In genomic region chr6:101199441-101199840, GRCh38 we compare ENCODE assay signal across 22 cellular contexts.
DNase-seq lines count a peak whose midpoint lies in the region; ATAC-seq and TF ChIP-seq lines count a peak whose summit lies in the region.
"Had no signal": no experiment of that assay in that cellular context is flagged by ENCODE, and none has a peak within 500 bp of the region (broad histone marks: within the 10 kb centered on the region; RNA-seq: fewer than 3 reads in every experiment).

No MANE protein-coding gene starts in this region.

- H4K20me1 ChIP-seq in osteoblast (ENCODE audit: insufficient read depth, low read length) = no peaks in the 10 kb centered on the region
- H4K20me1 ChIP-seq: BLaER1 treated with 17β-estradiol and CSF1 and Interleukin-3, amounts not matched to agents 10 nM and 100 nM had no signal

- no peaks in the 10 kb centered on the region for H3K36me3 ChIP-seq in mucosa of descending colon (ENCODE audit: low read depth)
- no peaks in the 10 kb centered on the region for H3K36me3 ChIP-seq in osteoblast (ENCODE audit: insufficient read depth, low read length)
- H3K36me3 ChIP-seq: BLaER1 treated with 17β-estradiol and CSF1 and Interleukin-3, amounts not matched to agents 10 nM and 100 nM had no signal

- H2AFZ ChIP-seq in osteoblast (ENCODE audit: low read length) = no peak overlapping the region

- H3K27me3 ChIP-seq in osteoblast (ENCODE audit: insufficient read depth, low read length) = no peaks in the 10 kb centered on the region
- H3K27me3 ChIP-seq: BLaER1 treated with 17β-estradiol and CSF1 and Interleukin-3, amounts not matched to agents 10 nM and 100 nM had no signal

- H3K27ac Mint-ChIP-seq in CD14-positive monocyte = no peak overlapping the region
- H3K27ac Mint-ChIP-seq: B cell; CD4-positive, alpha-beta memory T cell; CD4-positive, CD25-positive, alpha-beta regulatory T cell; CD8-positive, alpha-beta memory T cell had no signal

- no peak for TF ChIP-seq CTCF in mucosa of descending colon (IDR thresholded peaks at IDR 0.05)
- no peak for TF ChIP-seq CTCF in CD14-positive monocyte (IDR thresholded peaks at IDR 0.05)
- no peak for TF ChIP-seq CTCF in osteoblast (IDR thresholded peaks at IDR 0.05; ENCODE audit: extremely low read depth, low read depth, low read length)

- peaks cover 0 to 2% (median 0%) of the 10 kb centered on the region in 7 donors for H3K9me3 Mint-ChIP-seq in CD14-positive monocyte

- no peak overlapping the region for H3K4me3 Mint-ChIP-seq in CD14-positive monocyte
- H3K4me3 Mint-ChIP-seq: B cell; CD4-positive, alpha-beta memory T cell; CD8-positive, alpha-beta memory T cell had no signal

- H3K4me3 ChIP-seq in mucosa of descending colon (no peak overlapping the region), osteoblast (ENCODE audit: insufficient read depth, low read length) (no peak overlapping the region)
- H3K4me3 ChIP-seq: A549; BLaER1 treated with 17β-estradiol and CSF1 and Interleukin-3, amounts not matched to agents 10 nM and 100 nM; GM12878 had no signal

- no peak overlapping the region for H3K27ac ChIP-seq in osteoblast (ENCODE audit: low read depth, low read length)
- H3K27ac ChIP-seq: 22Rv1; A549; BLaER1 treated with 17β-estradiol and CSF1 and Interleukin-3, amounts not matched to agents 10 nM and 100 nM; C4-2B had no signal

- H3K27me3 Mint-ChIP-seq in CD14-positive monocyte (ENCODE audit: low read depth in 3 of 3) = no peaks in the 10 kb centered on the region
- H3K27me3 Mint-ChIP-seq: B cell; CD4-positive, alpha-beta memory T cell; CD4-positive, CD25-positive, alpha-beta regulatory T cell; CD8-positive, alpha-beta memory T cell had no signal

- no peaks in the 10 kb centered on the region for H3K79me2 ChIP-seq in osteoblast (ENCODE audit: insufficient read depth, low read length)

- ATAC-seq in mucosa of descending colon = peak; percentile 86
- ATAC-seq: A549, GM12878 had no signal

- DNase-seq in DMS53 (lab: John Stamatoyannopoulos, UW) = peak; percentile 2
- no peak for DNase-seq in DMS53 treated with DMSO at 0.1 percent for 48 hours (lab: John Stamatoyannopoulos, UW; ENCODE audit: unreplicated experiment)
- DNase-seq in mucosa of descending colon = peak in 1 of 3 donors; percentile 14
- no peak for DNase-seq in CD14-positive monocyte (ENCODE audit: low spot score)
- DNase-seq in osteoblast (ENCODE audit: insufficient read length, low spot score, missing footprints) = no peak
- DNase-seq: AML-193; CD4-positive, alpha-beta memory T cell; CD4-positive, CD25-positive, alpha-beta regulatory T cell; CD8-positive, alpha-beta memory T cell; COR-L47; DMS 273 treated with DMSO at 0.1 percent for 48 hours; DMS153; DMS79; DND-41; EL; GDM1 had no signal

- H3K4me2 ChIP-seq in osteoblast (ENCODE audit: insufficient read depth, low read length) = no peak overlapping the region
- H3K4me2 ChIP-seq: A549; BLaER1 treated with 17β-estradiol and CSF1 and Interleukin-3, amounts not matched to agents 10 nM and 100 nM had no signal

- no peaks in the 10 kb centered on the region for H3K4me1 Mint-ChIP-seq in CD14-positive monocyte
- H3K4me1 Mint-ChIP-seq: B cell; CD4-positive, alpha-beta memory T cell; CD4-positive, CD25-positive, alpha-beta regulatory T cell; CD8-positive, alpha-beta memory T cell had no signal

- H3K4me1 ChIP-seq in mucosa of descending colon (ENCODE audit: low read depth) (no peaks in the 10 kb centered on the region), osteoblast (ENCODE audit: insufficient read depth, low read length) (no peaks in the 10 kb centered on the region)
- H3K4me1 ChIP-seq: A549 had no signal

- H3K9me3 ChIP-seq in mucosa of descending colon (no peaks in the 10 kb centered on the region), osteoblast (ENCODE audit: low read depth, low read length) (peaks cover 2% of the 10 kb centered on the region)
- H3K9me3 ChIP-seq: A549; BLaER1 treated with 17β-estradiol and CSF1 and Interleukin-3, amounts not matched to agents 10 nM and 100 nM had no signal

- intact Hi-C loops in mucosa of descending colon (cut with DNase I, micrococcal nuclease) = no loop called here
- intact Hi-C loops in CD14-positive monocyte (cut with micrococcal nuclease) = no loop called here

- no peaks in the 10 kb centered on the region for H3K36me3 Mint-ChIP-seq in CD14-positive monocyte
- H3K36me3 Mint-ChIP-seq: CD4-positive, alpha-beta memory T cell; CD4-positive, CD25-positive, alpha-beta regulatory T cell; CD8-positive, alpha-beta memory T cell had no signal
